Comparison of ENCODE assay signal across 8 cellular contexts in the genomic region with DNA sequence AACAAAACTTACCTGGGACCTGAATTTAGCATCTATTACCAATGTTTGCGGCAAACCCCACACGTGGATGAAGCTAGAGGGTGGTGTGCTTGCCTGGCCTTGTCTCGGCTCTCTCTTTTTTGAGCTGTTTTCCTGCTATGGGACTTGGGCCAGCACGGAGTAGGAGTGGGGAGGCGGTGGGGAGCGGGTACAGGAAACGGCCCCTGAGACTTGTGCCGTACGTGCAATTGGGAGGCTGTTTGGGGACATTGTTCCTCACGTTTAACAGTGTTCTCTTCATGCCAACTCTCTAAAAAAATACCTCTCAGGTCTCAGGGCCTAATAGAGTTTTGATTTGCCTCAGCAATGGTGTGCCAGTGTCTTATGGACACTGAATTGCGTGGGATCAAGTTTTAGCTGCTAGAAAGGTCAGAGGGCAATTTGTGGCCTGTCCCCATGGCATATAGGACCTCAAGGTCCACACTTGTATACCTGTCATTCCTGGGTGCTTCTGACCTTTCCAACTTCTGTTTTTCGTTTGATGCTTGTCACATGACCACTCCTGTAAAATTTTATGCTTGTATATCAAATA. TPM values are rescaled to one million over a fixed set of nuclear protein-coding genes. Genes with fewer than 3 reads are reported as not detected.
DNase-seq lines count a peak whose midpoint lies in the region; ATAC-seq and TF ChIP-seq lines count a peak whose summit lies in the region.

No MANE protein-coding gene starts in this region.

- H3K27ac ChIP-seq in OCI-LY1 (ENCODE audit: low read depth, low read length, poor library complexity, severe bottlenecking), result peak overlapping the region; percentile 95
- H3K27ac ChIP-seq in muscle layer of duodenum (ENCODE audit: low read length), result peak overlapping the region; percentile 8

- H3K4me1 ChIP-seq in OCI-LY1 (ENCODE audit: insufficient read depth, low read length, severe bottlenecking), result peaks cover 62% of the 10 kb centered on the region
- H3K4me1 ChIP-seq in muscle layer of duodenum (ENCODE audit: control insufficient read depth in 1 of 2, insufficient read depth in 2 of 2, low read length in 2 of 2), result peaks cover 8 to 18% of the 10 kb centered on the region in 2 donors

- H3K9ac ChIP-seq in OCI-LY1 (ENCODE audit: low read length), result peak overlapping the region; percentile 50

- no peaks in the 10 kb centered on the region for H3K27me3 ChIP-seq in OCI-LY1 (ENCODE audit: insufficient read depth, low read length)
- H3K27me3 ChIP-seq in muscle layer of duodenum (ENCODE audit: low read depth, low read length), result no peaks in the 10 kb centered on the region

- peak overlapping the region; percentile 35 for H3K4me2 ChIP-seq in OCI-LY1 (ENCODE audit: low read length)

- no peaks in the 10 kb centered on the region for H4K20me1 ChIP-seq in OCI-LY1 (ENCODE audit: insufficient read depth, low read length)

- H3F3A ChIP-seq in OCI-LY1 (ENCODE audit: insufficient read depth, low read length), result no peaks in the 10 kb centered on the region

- peak; percentile 26 for ATAC-seq in GM18858 (IDR thresholded peaks at IDR 0.05; ENCODE audit: unreplicated experiment)
- peak; percentile 34 for ATAC-seq in GM21786 (IDR thresholded peaks at IDR 0.05; ENCODE audit: unreplicated experiment)

- H3K9me3 ChIP-seq in OCI-LY1 (ENCODE audit: low read length), result no peaks in the 10 kb centered on the region
- H3K9me3 ChIP-seq in muscle layer of duodenum (ENCODE audit: control insufficient read depth in 1 of 2, low read length in 2 of 2), result no peaks in the 10 kb centered on the region

- no peak overlapping the region for H2AFZ ChIP-seq in OCI-LY1 (ENCODE audit: low read length)

- H3K4me3 ChIP-seq in OCI-LY1 (ENCODE audit: low read depth, low read length, poor library complexity, severe bottlenecking) (no peak overlapping the region), muscle layer of duodenum (ENCODE audit: low read depth in 1 of 2, low read length in 2 of 2) (no peak overlapping the region)

- no peaks in the 10 kb centered on the region for H3K9me2 ChIP-seq in OCI-LY1 (ENCODE audit: low read depth, low read length)

- TF ChIP-seq CTCF in OCI-LY1 (IDR thresholded peaks at IDR 0.05; ENCODE audit: low read length), result no peak

- H3K79me2 ChIP-seq in OCI-LY1 (ENCODE audit: insufficient read depth, low read length), result no peaks in the 10 kb centered on the region

- H3K36me3 ChIP-seq in OCI-LY1 (ENCODE audit: insufficient read depth, low read length) (no peaks in the 10 kb centered on the region), muscle layer of duodenum (ENCODE audit: control insufficient read depth in 1 of 2, insufficient read depth in 2 of 2, low read length in 2 of 2) (no peaks in the 10 kb centered on the region)

- no peak for DNase-seq in KG1 (lab: John Stamatoyannopoulos, UW)
- no peak for DNase-seq in NCI-H748 treated with DMSO at 0.1 percent for 48 hours (lab: John Stamatoyannopoulos, UW)
- DNase-seq in occipital lobe (lab: John Stamatoyannopoulos, UW), result no peak
- DNase-seq in NCI-H446 treated with DMSO at 0.1 percent for 48 hours (lab: John Stamatoyannopoulos, UW), result no peak

RNA-seq across cellular contexts. Expression of a gene that starts 15.3 kb away (rescaled TPM):
- total RNA-seq in occipital lobe, result 4.1 TPM

RNA-seq across cellular contexts. Expression of a gene that starts 34.3 kb away (rescaled TPM):
- 2.5 TPM for total RNA-seq in occipital lobe

RNA-seq across cellular contexts. Expression of a gene that starts 49.5 kb away (rescaled TPM):
- total RNA-seq in occipital lobe, result 30.4 TPM
